In genomic region chr2:25301453-25302352, GRCh38 we compare ENCODE assay signal across 8 cellular contexts. TPM values are rescaled to one million over a fixed set of nuclear protein-coding genes. Genes with fewer than 3 reads are reported as not detected.
A peak's percentile ranks its signal among the peaks of the same experiment; 100 is the strongest.
DNase-seq lines count a peak whose midpoint lies in the region; ATAC-seq and TF ChIP-seq lines count a peak whose summit lies in the region.

No MANE protein-coding gene starts in this region.

- H4K5ac ChIP-seq in H9 (ENCODE audit: insufficient read length, low read depth, low read length), result no peak overlapping the region

- no peaks in the 10 kb centered on the region for H3K9me2 ChIP-seq in Loucy (replicated peaks; ENCODE audit: low read depth, low read length)

- H3K56ac ChIP-seq in H9 (ENCODE audit: insufficient read length, low read depth, low read length), result no peak overlapping the region

- no peak overlapping the region for H3K18ac ChIP-seq in H9 (ENCODE audit: insufficient read length, low read depth, low read length)

- CTCF ChIA-PET in GM10248 (lab: Yijun Ruan, JAX), result interaction anchor here (0.8 to 2.0 kb wide), 11 partner anchors 9 to 265 kb away, joined by 3 to 7 read pairs (median 4); no protein-coding TSS in a partner anchor
- CTCF ChIA-PET in activated CD8-positive, alpha-beta T cell treated with anti-CD3 and anti-CD28 coated beads, Interleukin-2, amount 10 ng/mL, durations not matched to agents 7 days and 5 days (lab: Charles Lee), result interaction anchor here (0.9 to 3.0 kb wide), 14 partner anchors 8 to 265 kb away, joined by 3 to 14 read pairs (median 4); partner anchors contain the start of gene DNMT3A

- DNase-seq in GM10248 (ENCODE audit: extremely low spot score) (peak; percentile 87), H9 (no peak), fibroblast of villous mesenchyme (ENCODE audit: low read depth) (peak; percentile 52), NCI-H2081 (lab: John Stamatoyannopoulos, UW) (no peak), HT-29 (ENCODE audit: low spot score) (no peak)
- peak; percentile 86 for DNase-seq in activated CD8-positive, alpha-beta T cell treated with anti-CD3 and anti-CD28 coated beads, Interleukin-2, amount 10 ng/mL, durations not matched to agents 7 days and 5 days
- peak; percentile 23 to 40 for DNase-seq in stimulated activated CD8-positive, alpha-beta memory T cell treated with anti-CD3 and anti-CD28 coated beads, Interleukin-7, amount 100 ng/mL, for 1 hour (ENCODE audit: low read depth in 2 of 2)

- peaks cover 3% of the 10 kb centered on the region; the same call in 1 of the 2 replicates for H3F3A ChIP-seq in Loucy (ENCODE audit: low read depth)

- no peak overlapping the region; the same call in 1 of the 2 replicates for H3K14ac ChIP-seq in H9 (ENCODE audit: insufficient read depth, low read length)

- H2AFZ ChIP-seq in H9 (ENCODE audit: low read length) (no peak overlapping the region), Loucy (ENCODE audit: low read length) (no peak overlapping the region)

- H4K20me1 ChIP-seq in H9 (ENCODE audit: control insufficient read depth, insufficient read depth, insufficient read length), result no peaks in the 10 kb centered on the region
- H4K20me1 ChIP-seq in Loucy (ENCODE audit: insufficient read depth, low read length, poor library complexity, severe bottlenecking), result no peaks in the 10 kb centered on the region

- H4K91ac ChIP-seq in H9 (ENCODE audit: insufficient read length, low read depth, low read length), result peak overlapping the region; percentile 35

- H3K79me2 ChIP-seq in H9 (ENCODE audit: insufficient read depth, low read length), result no peaks in the 10 kb centered on the region
- no peaks in the 10 kb centered on the region for H3K79me2 ChIP-seq in Loucy (ENCODE audit: insufficient read depth, low read length)

- H2BK20ac ChIP-seq in H9 (ENCODE audit: low read depth, low read length, poor library complexity, severe bottlenecking), result no peak overlapping the region

- no peak overlapping the region for H4K8ac ChIP-seq in H9 (replicated peaks; ENCODE audit: insufficient read length, low read depth, low read length)

- no peak overlapping the region for H3K9ac ChIP-seq in H9 (ENCODE audit: extremely low read depth, insufficient read length, low read length)
- H3K9ac ChIP-seq in Loucy (ENCODE audit: low read depth, low read length, poor library complexity, severe bottlenecking), result peak overlapping the region; percentile 15

- H3K4me3 Mint-ChIP-seq in H9, result no peak overlapping the region
- peak overlapping the region; percentile 27 for H3K4me3 Mint-ChIP-seq in activated CD8-positive, alpha-beta T cell treated with anti-CD3 and anti-CD28 coated beads, Interleukin-2, amount 10 ng/mL, durations not matched to agents 7 days and 5 days

- H3K27me3 Mint-ChIP-seq in H9 (ENCODE audit: low read depth), result no peaks in the 10 kb centered on the region; the same call in 1 of the 2 replicates
- no peaks in the 10 kb centered on the region for H3K27me3 Mint-ChIP-seq in activated CD8-positive, alpha-beta T cell treated with anti-CD3 and anti-CD28 coated beads, Interleukin-2, amount 10 ng/mL, durations not matched to agents 7 days and 5 days (ENCODE audit: low read depth)

- no peak overlapping the region for H2BK120ac ChIP-seq in H9 (ENCODE audit: low read depth, low read length, poor library complexity, severe bottlenecking)

- H3K27me3 ChIP-seq in H9 (ENCODE audit: insufficient read depth, low read length), result no peaks in the 10 kb centered on the region
- no peaks in the 10 kb centered on the region for H3K27me3 ChIP-seq in Loucy (ENCODE audit: insufficient read depth, low read length, poor library complexity, severe bottlenecking)

- no CpG with 5 or more reads among the region's 8 CpGs for WGBS in H9 (ENCODE audit: extremely low coverage, insufficient read length, low lambda C conversion rate)

- H2BK5ac ChIP-seq in H9 (ENCODE audit: insufficient read length, low read length), result no peak overlapping the region

- no peak overlapping the region for H2AK5ac ChIP-seq in H9 (ENCODE audit: insufficient read length, low read length)

- H3K9me3 ChIP-seq in H9 (ENCODE audit: control insufficient read depth, low read depth, low read length) (no peaks in the 10 kb centered on the region), Loucy (ENCODE audit: insufficient read depth, low read depth, low read length) (no peaks in the 10 kb centered on the region)

- no peak overlapping the region for H3K23ac ChIP-seq in H9 (ENCODE audit: insufficient read length, low read depth, low read length)

- H3K4me1 Mint-ChIP-seq in H9, result peaks cover 32 to 41% of the 10 kb centered on the region in 2 experiments
- H3K4me1 Mint-ChIP-seq in activated CD8-positive, alpha-beta T cell treated with anti-CD3 and anti-CD28 coated beads, Interleukin-2, amount 10 ng/mL, durations not matched to agents 7 days and 5 days (ENCODE audit: low read depth), result peaks cover 90% of the 10 kb centered on the region

- H3K23me2 ChIP-seq in H9 (ENCODE audit: insufficient read length, low read depth, low read length, poor library complexity, severe bottlenecking), result peaks cover 2% of the 10 kb centered on the region

- no peak for TF ChIP-seq CTCF in GM10248 (IDR thresholded peaks at IDR 0.05; ENCODE audit: control extremely low read depth, extremely low read depth, low read depth, missing control alignments)
- TF ChIP-seq CTCF in H9 (conservative IDR thresholded peaks at IDR 0.05), result no peak
- TF ChIP-seq CTCF in Loucy (conservative IDR thresholded peaks at IDR 0.05; ENCODE audit: low read length), result no peak
- no peak for TF ChIP-seq CTCF in fibroblast of villous mesenchyme (IDR thresholded peaks at IDR 0.05; ENCODE audit: insufficient read depth, low read depth, low read length)

- H3K9me3 Mint-ChIP-seq in H9, result no peaks in the 10 kb centered on the region; a peak in 1 of 5 replicates
- no peaks in the 10 kb centered on the region for H3K9me3 Mint-ChIP-seq in activated CD8-positive, alpha-beta T cell treated with anti-CD3 and anti-CD28 coated beads, Interleukin-2, amount 10 ng/mL, durations not matched to agents 7 days and 5 days (ENCODE audit: insufficient read depth)

- H3K4me2 ChIP-seq in H9 (ENCODE audit: insufficient read depth, insufficient read length, low read length) (no peak overlapping the region), Loucy (ENCODE audit: low read depth, low read length, poor library complexity, severe bottlenecking) (peak overlapping the region; percentile 60)

- peaks cover 0 to 8% (median 0%) of the 10 kb centered on the region in 3 experiments; a peak in 2 of 7 replicates for H3K36me3 Mint-ChIP-seq in H9 (ENCODE audit: insufficient read depth in 1 of 3, low read depth in 3 of 3)
- peaks cover 55% of the 10 kb centered on the region for H3K36me3 Mint-ChIP-seq in activated CD8-positive, alpha-beta T cell treated with anti-CD3 and anti-CD28 coated beads, Interleukin-2, amount 10 ng/mL, durations not matched to agents 7 days and 5 days (ENCODE audit: low read depth)

- H3K36me3 ChIP-seq in Loucy (ENCODE audit: insufficient read depth, low read length), result peaks cover 11% of the 10 kb centered on the region; the same call in 1 of the 2 replicates

- H3K4me3 ChIP-seq in Loucy (ENCODE audit: low read length, poor library complexity, severe bottlenecking) (peak overlapping the region; percentile 33), fibroblast of villous mesenchyme (ENCODE audit: low read depth, low read length) (no peak overlapping the region)

- no peak overlapping the region for H3K4ac ChIP-seq in H9 (ENCODE audit: low read depth, low read length)

- POLR2A ChIA-PET in GM10248 (lab: Yijun Ruan, JAX), result interaction anchor here (0.8 kb wide), 1 partner anchor 13 kb away, joined by 3 read pairs; no protein-coding TSS in a partner anchor
- POLR2A ChIA-PET in activated CD8-positive, alpha-beta T cell treated with anti-CD3 and anti-CD28 coated beads, Interleukin-2, amount 10 ng/mL, durations not matched to agents 7 days and 5 days (lab: Charles Lee), result interaction anchor here (0.6 to 1.9 kb wide), 9 partner anchors 11 to 285 kb away, joined by 3 to 7 read pairs (median 4); no protein-coding TSS in a partner anchor

- peaks cover 9% of the 10 kb centered on the region; the same call in 1 of the 2 replicates for H3K4me1 ChIP-seq in H9 (ENCODE audit: insufficient read depth, low read length)
- peaks cover 20% of the 10 kb centered on the region for H3K4me1 ChIP-seq in Loucy (ENCODE audit: insufficient read depth, low read length, poor library complexity, severe bottlenecking)

- no peak overlapping the region for H2BK12ac ChIP-seq in H9 (ENCODE audit: insufficient read length, low read depth, low read length)

- peak; percentile 89 for ATAC-seq in activated CD8-positive, alpha-beta T cell treated with anti-CD3 and anti-CD28 coated beads, Interleukin-2, amount 10 ng/mL, durations not matched to agents 7 days and 5 days

- no peaks in the 10 kb centered on the region for H3K79me1 ChIP-seq in H9 (ENCODE audit: insufficient read depth, low read depth, low read length, poor library complexity, severe bottlenecking)

- peak overlapping the region in 1 of 3 experiments; percentile 4; a peak in 1 of 7 replicates for H3K27ac Mint-ChIP-seq in H9
- H3K27ac Mint-ChIP-seq in activated CD8-positive, alpha-beta T cell treated with anti-CD3 and anti-CD28 coated beads, Interleukin-2, amount 10 ng/mL, durations not matched to agents 7 days and 5 days, result peak overlapping the region; percentile 88

- no peak overlapping the region; the same call in 1 of the 2 replicates for H2BK15ac ChIP-seq in H9 (ENCODE audit: low read depth, low read length)

- no peak overlapping the region for H3K27ac ChIP-seq in H9 (ENCODE audit: insufficient read length, low read depth, low read length)

- no peak overlapping the region for H3T11ph ChIP-seq in H9 (ENCODE audit: low read length)

RNA-seq across cellular contexts. Expression of gene DNMT3A, which starts 40.0 kb away (rescaled TPM):
- 207 and 215 TPM in 2 replicates for total RNA-seq in H9 (2021)
- 10 to 100 TPM; 76.4 to 79.8 TPM for total RNA-seq in activated CD8-positive, alpha-beta T cell treated with anti-CD3 and anti-CD28 coated beads, Interleukin-2, amount 10 ng/mL, durations not matched to agents 7 days and 5 days
- 11.7 and 14.2 TPM in 2 replicates for total RNA-seq in fibroblast of villous mesenchyme
- total RNA-seq in HT-29 (2014; rRNA removed; shearing (Covaris generic)), result 10.8 and 11.3 TPM in 2 replicates

Comparison
In these comparisons a context has a peak if more than half of its experiments do, and no peak if none do; other contexts are left out.
1. DNase-seq: peak in GM10248 (single experiment), activated CD8-positive, alpha-beta T cell treated with anti-CD3 and anti-CD28 coated beads, Interleukin-2, amount 10 ng/mL, durations not matched to agents 7 days and 5 days (single experiment), fibroblast of villous mesenchyme (single experiment) and stimulated activated CD8-positive, alpha-beta memory T cell treated with anti-CD3 and anti-CD28 coated beads, Interleukin-7, amount 100 ng/mL, for 1 hour (2 of 2); none in H9 (single experiment), NCI-H2081 (0 of 2) and HT-29 (single experiment).